In genomic region chr3:195060531-195061385, GRCh38 we compare ENCODE assay signal across 1 cellular context.
TF ChIP-seq lines count a peak whose summit lies in the region.

No MANE protein-coding gene starts in this region.

TF ChIP-seq in SK-N-SH, 30 proteins besides CTCF, POLR2A, EP300 and RAD21 (continued from another document):
- TF ChIP-seq MXI1 (IDR thresholded peaks at IDR 0.05; ENCODE audit: low read depth, low read length): no peak
- no peak for TF ChIP-seq TAF1 (IDR thresholded peaks at IDR 0.05; ENCODE audit: borderline replicate concordance, low read depth, low read length)
- TF ChIP-seq JUND (IDR thresholded peaks at IDR 0.05): no peak
- TF ChIP-seq YY1 (IDR thresholded peaks at IDR 0.05; ENCODE audit: low read depth): no peak
